1 cellular context compared by ENCODE assay signal in genomic region chr10:35237766-35238512, GRCh38.
TF ChIP-seq lines count a peak whose summit lies in the region.

No MANE protein-coding gene starts in this region.

TF ChIP-seq in GM23338, 12 proteins besides CTCF, POLR2A, EP300 and RAD21 (continued from another document):
- TF ChIP-seq REST (IDR thresholded peaks at IDR 0.05; ENCODE audit: unreplicated experiment) (no peak), STAT1 (IDR thresholded peaks at IDR 0.05; ENCODE audit: unreplicated experiment) (no peak)
